24 cellular contexts compared by ENCODE assay signal in genomic region chr4:76614589-76614988, GRCh38.
DNase-seq lines count a peak whose midpoint lies in the region; ATAC-seq and TF ChIP-seq lines count a peak whose summit lies in the region.
"Had no signal": no experiment of that assay in that cellular context is flagged by ENCODE, and none has a peak within 500 bp of the region (broad histone marks: within the 10 kb centered on the region; RNA-seq: fewer than 3 reads in every experiment).

No MANE protein-coding gene starts in this region.

- H3K4me3 ChIP-seq in coronary artery, result no peak overlapping the region
- H3K4me3 ChIP-seq in osteoblast (ENCODE audit: insufficient read depth, low read length), result no peak overlapping the region
- H3K4me3 ChIP-seq in upper lobe of right lung, result no peak overlapping the region
- H3K4me3 ChIP-seq: breast epithelium, colonic mucosa, hepatocyte, prostate gland, skin epidermis had no signal

- no peak for ATAC-seq in omental fat pad (ENCODE audit: low FRiP score)
- ATAC-seq in upper lobe of right lung, result no peak
- ATAC-seq: left lobe of liver; naive thymus-derived CD8-positive, alpha-beta T cell; stimulated activated memory B cell treated with anti-CD40 and anti-IgM and Interleukin-4, amounts not matched to agents 10 μg/mL and 1 μg/mL and 100 μg/mL, for 72 hours had no signal

- H3K79me2 ChIP-seq in osteoblast (ENCODE audit: insufficient read depth, low read length), result no peaks in the 10 kb centered on the region

- H2AFZ ChIP-seq in osteoblast (ENCODE audit: low read length), result no peak overlapping the region
- H2AFZ ChIP-seq: hepatocyte had no signal

- H3K4me1 ChIP-seq in osteoblast (ENCODE audit: insufficient read depth, low read length), result peaks cover 42% of the 10 kb centered on the region
- peaks cover 12% of the 10 kb centered on the region for H3K4me1 ChIP-seq in upper lobe of right lung
- H3K4me1 ChIP-seq: breast epithelium, prostate gland had no signal

- peak; percentile 95 for DNase-seq in AG09319 (ENCODE audit: extremely low read depth, low read depth)
- peak; percentile 38 for DNase-seq in HS-5 (ENCODE audit: low read depth)
- no peak for DNase-seq in coronary artery (ENCODE audit: low spot score)
- peak; percentile 44 for DNase-seq in osteoblast (ENCODE audit: insufficient read length, low spot score, missing footprints)
- DNase-seq in omental fat pad (ENCODE audit: low spot score), result no peak
- DNase-seq in A172 (ENCODE audit: low spot score), result no peak
- no peak for DNase-seq in upper lobe of right lung
- DNase-seq in DMS53 treated with DMSO at 0.1 percent for 48 hours (lab: John Stamatoyannopoulos, UW; ENCODE audit: unreplicated experiment), result no peak
- DNase-seq: activated CD4-positive, alpha-beta memory T cell treated with anti-CD3 and anti-CD28 coated beads for 36 hours; activated naive CD8-positive, alpha-beta T cell treated with anti-CD3 and anti-CD28 coated beads, Interleukin-2, amount 10 ng/mL, durations not matched to agents 7 days and 5 days; colonic mucosa; immature natural killer cell; KG1; naive thymus-derived CD8-positive, alpha-beta T cell; NCI-H1694; NCI-H526; stimulated activated CD4-positive, alpha-beta T cell treated with anti-CD3 and anti-CD28 coated beads, Interleukin-1b, Interleukin-23, amount 100 ng/mL, for 48 hours had no signal

- no peaks in the 10 kb centered on the region for H4K20me1 ChIP-seq in osteoblast (ENCODE audit: insufficient read depth, low read length)

- no peak overlapping the region for H3K4me2 ChIP-seq in osteoblast (ENCODE audit: insufficient read depth, low read length)
- H3K4me2 ChIP-seq: hepatocyte had no signal

- intact Hi-C loops in upper lobe of right lung (cut with DNase I), result no loop called here

- H3K27ac ChIP-seq in coronary artery, result peak overlapping the region; percentile 44 to 77
- H3K27ac ChIP-seq in osteoblast (ENCODE audit: low read depth, low read length), result peak overlapping the region; percentile 56
- no peak overlapping the region for H3K27ac ChIP-seq in upper lobe of right lung
- H3K27ac ChIP-seq: breast epithelium, colonic mucosa, hepatocyte, RWPE1, skin epidermis had no signal

- H3K27me3 ChIP-seq in osteoblast (ENCODE audit: insufficient read depth, low read length), result no peaks in the 10 kb centered on the region
- H3K27me3 ChIP-seq in upper lobe of right lung, result no peaks in the 10 kb centered on the region
- H3K27me3 ChIP-seq: breast epithelium, colonic mucosa, hepatocyte had no signal

- H3K36me3 ChIP-seq in osteoblast (ENCODE audit: insufficient read depth, low read length) (no peaks in the 10 kb centered on the region), upper lobe of right lung (no peaks in the 10 kb centered on the region)
- H3K36me3 ChIP-seq: breast epithelium, colonic mucosa, prostate gland had no signal

- H3K9me3 ChIP-seq in osteoblast (ENCODE audit: low read depth, low read length), result no peaks in the 10 kb centered on the region
- no peaks in the 10 kb centered on the region for H3K9me3 ChIP-seq in upper lobe of right lung
- H3K9me3 ChIP-seq: breast epithelium, colonic mucosa, prostate gland had no signal

- TF ChIP-seq CTCF in AG09319 (IDR thresholded peaks at IDR 0.05; ENCODE audit: low read depth, low read length) (no peak), coronary artery (IDR thresholded peaks at IDR 0.05) (no peak), osteoblast (IDR thresholded peaks at IDR 0.05; ENCODE audit: extremely low read depth, low read depth, low read length) (no peak), omental fat pad (IDR thresholded peaks at IDR 0.05) (no peak), upper lobe of right lung (IDR thresholded peaks at IDR 0.05) (no peak)

Comparison
In these comparisons a context has a peak if more than half of its experiments do, and no peak if none do; other contexts are left out.
1. DNase-seq: peak in AG09319 (single experiment), HS-5 (single experiment) and osteoblast (single experiment); none in coronary artery (single experiment), omental fat pad (single experiment), A172 (single experiment), upper lobe of right lung (single experiment) and DMS53 treated with DMSO at 0.1 percent for 48 hours (single experiment).